ENCODE assay signal across 19 cellular contexts in genomic region chr2:100527420-100528015, GRCh38. TPM values are rescaled to one million over a fixed set of nuclear protein-coding genes. Genes with fewer than 3 reads are reported as not detected.
DNase-seq lines count a peak whose midpoint lies in the region; ATAC-seq and TF ChIP-seq lines count a peak whose summit lies in the region.
"Had no signal": no experiment of that assay in that cellular context is flagged by ENCODE, and none has a peak within 500 bp of the region (broad histone marks: within the 10 kb centered on the region; RNA-seq: fewer than 3 reads in every experiment).

No MANE protein-coding gene starts in this region.

- H3K9me3 Mint-ChIP-seq in activated CD8-positive, alpha-beta memory T cell treated with anti-CD3 and anti-CD28 coated beads, Interleukin-2, amount 10 ng/mL, durations not matched to agents 7 days and 5 days (ENCODE audit: low read depth), result no peaks in the 10 kb centered on the region
- H3K9me3 Mint-ChIP-seq in type B pancreatic cell, result no peaks in the 10 kb centered on the region
- H3K9me3 Mint-ChIP-seq in CD8-positive, alpha-beta T cell, result no peaks in the 10 kb centered on the region

- CTCF ChIA-PET in activated CD8-positive, alpha-beta memory T cell treated with anti-CD3 and anti-CD28 coated beads, Interleukin-2, amount 10 ng/mL, durations not matched to agents 7 days and 5 days (lab: Charles Lee), result interaction anchor here (1.4 kb wide), 1 partner anchor 11 kb away, joined by 3 read pairs; no protein-coding TSS in a partner anchor
- CTCF ChIA-PET in CD8-positive, alpha-beta T cell (lab: Charles Lee), result no interaction called here

- no peaks in the 10 kb centered on the region for H3K4me1 ChIP-seq in lower lobe of right lung
- no peaks in the 10 kb centered on the region for H3K4me1 ChIP-seq in CD8-positive, alpha-beta T cell (ENCODE audit: insufficient read depth, low read length)
- H3K4me1 ChIP-seq: A549 had no signal

- DNase-seq in activated CD8-positive, alpha-beta memory T cell treated with anti-CD3 and anti-CD28 coated beads for 24 hours, result peak; percentile 28
- no peak for DNase-seq in activated CD8-positive, alpha-beta memory T cell treated with anti-CD3 and anti-CD28 coated beads, Interleukin-2, amount 10 ng/mL, durations not matched to agents 7 days and 5 days
- DNase-seq in coronary artery (ENCODE audit: low spot score), result peak; percentile 64
- DNase-seq in lower lobe of right lung, result no peak
- DNase-seq in type B pancreatic cell (ENCODE audit: extremely low spot score, unreplicated experiment), result peak; percentile 44
- DNase-seq in CD8-positive, alpha-beta T cell, result no peak
- DNase-seq: Calu3; CD4-positive, alpha-beta memory T cell; DMS79 treated with DMSO at 0.1 percent for 48 hours; GF-D8; H9 had no signal

- H3K4me3 ChIP-seq in coronary artery (no peak overlapping the region), lower lobe of right lung (no peak overlapping the region)
- H3K4me3 ChIP-seq in CD8-positive, alpha-beta T cell (ENCODE audit: low read depth, low read length), result no peak overlapping the region
- H3K4me3 ChIP-seq: A549, BLaER1 had no signal

- intact Hi-C loops in lower lobe of right lung (cut with DNase I), result no loop called here
- intact Hi-C loops in CD8-positive, alpha-beta T cell (cut with DNase I, micrococcal nuclease), result no loop called here

- H3K27ac ChIP-seq in coronary artery (no peak overlapping the region), lower lobe of right lung (no peak overlapping the region)
- H3K27ac ChIP-seq in CD8-positive, alpha-beta T cell (ENCODE audit: low read depth, low read length), result no peak overlapping the region
- H3K27ac ChIP-seq: 22Rv1, A549, BLaER1 had no signal

- no peak for ATAC-seq in activated CD8-positive, alpha-beta memory T cell treated with anti-CD3 and anti-CD28 coated beads, Interleukin-2, amount 10 ng/mL, durations not matched to agents 7 days and 5 days
- ATAC-seq in lower lobe of right lung (peak; percentile 16 to 29), HG03521 (IDR thresholded peaks at IDR 0.05; ENCODE audit: unreplicated experiment) (no peak), GM21528 (IDR thresholded peaks at IDR 0.05; ENCODE audit: low FRiP score, unreplicated experiment) (no peak)
- ATAC-seq in CD8-positive, alpha-beta T cell, result no peak

- no peak overlapping the region for H3K4me3 Mint-ChIP-seq in activated CD8-positive, alpha-beta memory T cell treated with anti-CD3 and anti-CD28 coated beads, Interleukin-2, amount 10 ng/mL, durations not matched to agents 7 days and 5 days
- no peak overlapping the region for H3K4me3 Mint-ChIP-seq in type B pancreatic cell
- no peak overlapping the region for H3K4me3 Mint-ChIP-seq in CD8-positive, alpha-beta T cell
- H3K4me3 Mint-ChIP-seq: CD14-positive monocyte; CD4-positive, alpha-beta memory T cell; H9 had no signal

- no peaks in the 10 kb centered on the region for H3K9me3 ChIP-seq in lower lobe of right lung
- no peaks in the 10 kb centered on the region for H3K9me3 ChIP-seq in CD8-positive, alpha-beta T cell (ENCODE audit: low read length)
- H3K9me3 ChIP-seq: A549, BLaER1 had no signal

- H3K4me1 Mint-ChIP-seq in activated CD8-positive, alpha-beta memory T cell treated with anti-CD3 and anti-CD28 coated beads, Interleukin-2, amount 10 ng/mL, durations not matched to agents 7 days and 5 days, result peaks cover 6% of the 10 kb centered on the region
- no peaks in the 10 kb centered on the region for H3K4me1 Mint-ChIP-seq in type B pancreatic cell (ENCODE audit: unreplicated experiment)
- no peaks in the 10 kb centered on the region for H3K4me1 Mint-ChIP-seq in CD8-positive, alpha-beta T cell (ENCODE audit: low read depth)
- H3K4me1 Mint-ChIP-seq: CD14-positive monocyte; CD4-positive, alpha-beta memory T cell had no signal

- no peaks in the 10 kb centered on the region for H3K36me3 Mint-ChIP-seq in activated CD8-positive, alpha-beta memory T cell treated with anti-CD3 and anti-CD28 coated beads, Interleukin-2, amount 10 ng/mL, durations not matched to agents 7 days and 5 days
- no peaks in the 10 kb centered on the region for H3K36me3 Mint-ChIP-seq in type B pancreatic cell
- no peaks in the 10 kb centered on the region for H3K36me3 Mint-ChIP-seq in CD8-positive, alpha-beta T cell
- H3K36me3 Mint-ChIP-seq: CD14-positive monocyte; CD4-positive, alpha-beta memory T cell had no signal

- no peaks in the 10 kb centered on the region for H3K36me3 ChIP-seq in lower lobe of right lung
- H3K36me3 ChIP-seq in CD8-positive, alpha-beta T cell (ENCODE audit: insufficient read depth, low read length), result no peaks in the 10 kb centered on the region
- H3K36me3 ChIP-seq: BLaER1 had no signal

- peaks cover 4% of the 10 kb centered on the region for H3K27me3 Mint-ChIP-seq in activated CD8-positive, alpha-beta memory T cell treated with anti-CD3 and anti-CD28 coated beads, Interleukin-2, amount 10 ng/mL, durations not matched to agents 7 days and 5 days
- H3K27me3 Mint-ChIP-seq in type B pancreatic cell, result peaks cover 10% of the 10 kb centered on the region
- peaks cover 6% of the 10 kb centered on the region for H3K27me3 Mint-ChIP-seq in CD8-positive, alpha-beta T cell (ENCODE audit: low read depth)

- no peaks in the 10 kb centered on the region for H3K27me3 ChIP-seq in lower lobe of right lung (ENCODE audit: low read depth)
- H3K27me3 ChIP-seq in CD8-positive, alpha-beta T cell (ENCODE audit: insufficient read depth, low read length), result no peaks in the 10 kb centered on the region
- H3K27me3 ChIP-seq: BLaER1 had no signal

- no peak overlapping the region for H3K27ac Mint-ChIP-seq in activated CD8-positive, alpha-beta memory T cell treated with anti-CD3 and anti-CD28 coated beads, Interleukin-2, amount 10 ng/mL, durations not matched to agents 7 days and 5 days
- H3K27ac Mint-ChIP-seq in type B pancreatic cell, result no peak overlapping the region
- no peak overlapping the region for H3K27ac Mint-ChIP-seq in CD8-positive, alpha-beta T cell
- H3K27ac Mint-ChIP-seq: CD4-positive, alpha-beta memory T cell had no signal

- TF ChIP-seq CTCF in coronary artery (IDR thresholded peaks at IDR 0.05) (no peak), lower lobe of right lung (IDR thresholded peaks at IDR 0.05) (no peak), type B pancreatic cell (conservative IDR thresholded peaks at IDR 0.05) (no peak)
- TF ChIP-seq CTCF in CD8-positive, alpha-beta T cell (IDR thresholded peaks at IDR 0.05), result no peak

- POLR2A ChIA-PET in CD8-positive, alpha-beta T cell (lab: Charles Lee), result no interaction called here

RNA-seq across cellular contexts. Expression of gene PDCL3, which starts 35.3 kb away (rescaled TPM):
- total RNA-seq in activated CD8-positive, alpha-beta memory T cell treated with anti-CD3 and anti-CD28 coated beads, Interleukin-2, amount 10 ng/mL, durations not matched to agents 7 days and 5 days, result 10 to 100 TPM; 25.1 to 36.7 TPM
- total RNA-seq in lower lobe of right lung (16.0 TPM), type B pancreatic cell (ENCODE audit: low replicate concordance) (20.2 and 23.1 TPM in 2 replicates)
- 10 to 100 TPM; 32.4 to 33.5 TPM for total RNA-seq in CD8-positive, alpha-beta T cell

RNA-seq across cellular contexts. Expression of gene NMS, which starts 57.2 kb away (rescaled TPM):
- not detected for total RNA-seq in activated CD8-positive, alpha-beta memory T cell treated with anti-CD3 and anti-CD28 coated beads, Interleukin-2, amount 10 ng/mL, durations not matched to agents 7 days and 5 days
- not detected for total RNA-seq in lower lobe of right lung
- not detected in 2 replicates for total RNA-seq in type B pancreatic cell (ENCODE audit: low replicate concordance)
- total RNA-seq in CD8-positive, alpha-beta T cell, result not detected
- total RNA-seq: Calu3; CD4-positive, alpha-beta memory T cell; H1; H9; HT-29 had no signal

Comparison
In these comparisons a context has a peak if more than half of its experiments do, and no peak if none do; other contexts are left out.
1. DNase-seq: peak in activated CD8-positive, alpha-beta memory T cell treated with anti-CD3 and anti-CD28 coated beads for 24 hours (single experiment), coronary artery (single experiment) and type B pancreatic cell (single experiment); none in activated CD8-positive, alpha-beta memory T cell treated with anti-CD3 and anti-CD28 coated beads, Interleukin-2, amount 10 ng/mL, durations not matched to agents 7 days and 5 days (single experiment), lower lobe of right lung (single experiment) and CD8-positive, alpha-beta T cell (0 of 7).
2. ATAC-seq: peak in lower lobe of right lung (2 of 2); none in activated CD8-positive, alpha-beta memory T cell treated with anti-CD3 and anti-CD28 coated beads, Interleukin-2, amount 10 ng/mL, durations not matched to agents 7 days and 5 days (single experiment), HG03521 (single experiment), CD8-positive, alpha-beta T cell (single experiment) and GM21528 (single experiment).